In the genomic region with DNA sequence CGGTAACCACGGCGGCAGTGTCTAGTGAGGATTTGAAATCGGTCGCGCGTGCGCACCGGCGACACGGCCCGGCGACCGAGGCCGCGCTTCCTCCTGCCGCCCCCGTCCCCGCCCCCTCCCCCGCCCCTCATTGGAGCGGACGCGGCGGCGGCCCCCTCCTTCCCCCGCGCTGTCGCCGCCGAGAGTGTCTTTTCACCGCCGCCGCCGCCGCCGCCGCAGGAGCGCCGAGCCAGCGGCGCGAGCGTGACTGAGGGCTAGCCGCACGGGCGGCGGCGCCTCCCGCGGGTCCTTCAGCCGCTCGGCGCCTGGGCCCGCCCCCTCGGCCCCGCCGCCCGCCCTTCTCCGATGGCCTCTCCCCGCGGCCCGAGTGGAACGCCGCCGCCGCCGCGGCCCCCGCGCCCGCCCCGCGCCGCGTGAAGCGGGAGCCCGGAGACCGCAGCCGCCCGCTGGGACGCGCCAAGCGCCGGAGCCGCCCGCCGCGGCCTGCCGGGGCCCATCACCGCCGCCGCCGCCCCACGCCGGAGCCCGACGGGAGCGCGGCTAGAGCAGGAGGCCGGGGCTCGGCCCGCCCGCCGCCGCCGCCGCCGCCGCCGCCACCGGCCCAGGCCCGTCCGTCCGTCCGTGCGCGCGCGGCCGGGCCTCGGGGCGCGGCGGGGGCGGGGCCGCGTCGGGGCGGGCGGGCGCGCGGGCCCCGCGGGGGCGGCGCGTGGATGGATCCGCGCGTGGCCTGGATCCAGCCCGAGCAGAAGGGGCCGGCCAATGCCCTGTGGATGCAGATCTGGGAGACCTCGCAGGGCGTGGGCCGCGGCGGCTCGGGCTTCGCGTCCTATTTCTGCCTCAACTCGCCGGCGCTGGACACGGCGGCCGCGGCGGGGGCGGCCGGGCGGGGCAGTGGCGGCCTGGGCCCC, we compare ENCODE assay signal across 1 cellular context.
TF ChIP-seq lines count a peak whose summit lies in the region.

A gene (plus strand): TSS at position 159 of the 908 bp plus-strand sequence. CDS start 552 bp downstream, at position 711.

TF ChIP-seq in SK-N-SH treated with all-trans-retinoic acid at 6 μM for 48 hours, 23 proteins besides CTCF, POLR2A, EP300 and RAD21 (continued from another document):
- TF ChIP-seq, protein P1, sequence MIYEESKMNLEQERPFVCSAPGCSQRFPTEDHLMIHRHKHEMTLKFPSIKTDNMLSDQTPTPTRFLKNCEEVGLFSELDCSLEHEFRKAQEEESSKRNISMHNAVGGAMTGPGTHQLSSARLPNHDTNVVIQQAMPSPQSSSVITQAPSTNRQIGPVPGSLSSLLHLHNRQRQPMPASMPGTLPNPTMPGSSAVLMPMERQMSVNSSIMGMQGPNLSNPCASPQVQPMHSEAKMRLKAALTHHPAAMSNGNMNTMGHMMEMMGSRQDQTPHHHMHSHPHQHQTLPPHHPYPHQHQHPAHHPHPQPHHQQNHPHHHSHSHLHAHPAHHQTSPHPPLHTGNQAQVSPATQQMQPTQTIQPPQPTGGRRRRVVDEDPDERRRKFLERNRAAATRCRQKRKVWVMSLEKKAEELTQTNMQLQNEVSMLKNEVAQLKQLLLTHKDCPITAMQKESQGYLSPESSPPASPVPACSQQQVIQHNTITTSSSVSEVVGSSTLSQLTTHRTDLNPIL (CRISPR knock-in tag; IDR thresholded peaks at IDR 0.05; ENCODE audit: low read depth): no peak
- TF ChIP-seq TOX (CRISPR knock-in tag; IDR thresholded peaks at IDR 0.05; ENCODE audit: borderline replicate concordance): no peak
- TF ChIP-seq, protein P2, sequence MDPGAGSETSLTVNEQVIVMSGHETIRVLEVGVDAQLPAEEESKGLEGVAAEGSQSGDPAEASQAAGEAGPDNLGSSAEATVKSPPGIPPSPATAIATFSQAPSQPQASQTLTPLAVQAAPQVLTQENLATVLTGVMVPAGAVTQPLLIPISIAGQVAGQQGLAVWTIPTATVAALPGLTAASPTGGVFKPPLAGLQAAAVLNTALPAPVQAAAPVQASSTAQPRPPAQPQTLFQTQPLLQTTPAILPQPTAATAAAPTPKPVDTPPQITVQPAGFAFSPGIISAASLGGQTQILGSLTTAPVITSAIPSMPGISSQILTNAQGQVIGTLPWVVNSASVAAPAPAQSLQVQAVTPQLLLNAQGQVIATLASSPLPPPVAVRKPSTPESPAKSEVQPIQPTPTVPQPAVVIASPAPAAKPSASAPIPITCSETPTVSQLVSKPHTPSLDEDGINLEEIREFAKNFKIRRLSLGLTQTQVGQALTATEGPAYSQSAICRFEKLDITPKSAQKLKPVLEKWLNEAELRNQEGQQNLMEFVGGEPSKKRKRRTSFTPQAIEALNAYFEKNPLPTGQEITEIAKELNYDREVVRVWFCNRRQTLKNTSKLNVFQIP (CRISPR knock-in tag; IDR thresholded peaks at IDR 0.05; ENCODE audit: borderline replicate concordance, low read depth): no peak
- TF ChIP-seq ESRRG (CRISPR knock-in tag; IDR thresholded peaks at IDR 0.05): no peak
- no peak for TF ChIP-seq GLIS3 (CRISPR knock-in tag; IDR thresholded peaks at IDR 0.05)
- no peak for TF ChIP-seq ISL1 (CRISPR knock-in tag; IDR thresholded peaks at IDR 0.05)
- TF ChIP-seq ZC3H10 (CRISPR knock-in tag; IDR thresholded peaks at IDR 0.05): no peak
- no peak for TF ChIP-seq ARNTL (CRISPR knock-in tag; IDR thresholded peaks at IDR 0.05; ENCODE audit: borderline replicate concordance, low read depth)
- TF ChIP-seq BACH2 (CRISPR knock-in tag; IDR thresholded peaks at IDR 0.05; ENCODE audit: borderline replicate concordance): no peak
- TF ChIP-seq, protein P3, sequence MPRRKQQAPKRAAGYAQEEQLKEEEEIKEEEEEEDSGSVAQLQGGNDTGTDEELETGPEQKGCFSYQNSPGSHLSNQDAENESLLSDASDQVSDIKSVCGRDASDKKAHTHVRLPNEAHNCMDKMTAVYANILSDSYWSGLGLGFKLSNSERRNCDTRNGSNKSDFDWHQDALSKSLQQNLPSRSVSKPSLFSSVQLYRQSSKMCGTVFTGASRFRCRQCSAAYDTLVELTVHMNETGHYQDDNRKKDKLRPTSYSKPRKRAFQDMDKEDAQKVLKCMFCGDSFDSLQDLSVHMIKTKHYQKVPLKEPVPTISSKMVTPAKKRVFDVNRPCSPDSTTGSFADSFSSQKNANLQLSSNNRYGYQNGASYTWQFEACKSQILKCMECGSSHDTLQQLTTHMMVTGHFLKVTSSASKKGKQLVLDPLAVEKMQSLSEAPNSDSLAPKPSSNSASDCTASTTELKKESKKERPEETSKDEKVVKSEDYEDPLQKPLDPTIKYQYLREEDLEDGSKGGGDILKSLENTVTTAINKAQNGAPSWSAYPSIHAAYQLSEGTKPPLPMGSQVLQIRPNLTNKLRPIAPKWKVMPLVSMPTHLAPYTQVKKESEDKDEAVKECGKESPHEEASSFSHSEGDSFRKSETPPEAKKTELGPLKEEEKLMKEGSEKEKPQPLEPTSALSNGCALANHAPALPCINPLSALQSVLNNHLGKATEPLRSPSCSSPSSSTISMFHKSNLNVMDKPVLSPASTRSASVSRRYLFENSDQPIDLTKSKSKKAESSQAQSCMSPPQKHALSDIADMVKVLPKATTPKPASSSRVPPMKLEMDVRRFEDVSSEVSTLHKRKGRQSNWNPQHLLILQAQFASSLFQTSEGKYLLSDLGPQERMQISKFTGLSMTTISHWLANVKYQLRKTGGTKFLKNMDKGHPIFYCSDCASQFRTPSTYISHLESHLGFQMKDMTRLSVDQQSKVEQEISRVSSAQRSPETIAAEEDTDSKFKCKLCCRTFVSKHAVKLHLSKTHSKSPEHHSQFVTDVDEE (CRISPR knock-in tag; IDR thresholded peaks at IDR 0.05): no peak
- TF ChIP-seq ZFP3 (CRISPR knock-in tag; IDR thresholded peaks at IDR 0.05): no peak
- TF ChIP-seq ZFP30 (CRISPR knock-in tag; IDR thresholded peaks at IDR 0.05): no peak
